In genomic region chr3:12194669-12195161, GRCh38 we compare ENCODE assay signal across 8 cellular contexts. TPM values are rescaled to one million over a fixed set of nuclear protein-coding genes. Genes with fewer than 3 reads are reported as not detected.
DNase-seq lines count a peak whose midpoint lies in the region; ATAC-seq and TF ChIP-seq lines count a peak whose summit lies in the region.

No MANE protein-coding gene starts in this region.

- H3K9me3 ChIP-seq in Karpas-422 (ENCODE audit: low read length), result no peaks in the 10 kb centered on the region

- no peak overlapping the region for H3K4me3 ChIP-seq in Karpas-422 (ENCODE audit: low read length)
- H3K4me3 ChIP-seq in brain microvascular endothelial cell (ENCODE audit: low read depth, low read length), result no peak overlapping the region

- peaks cover 8% of the 10 kb centered on the region for H3K4me1 ChIP-seq in Karpas-422 (ENCODE audit: low read length)

- H3K27ac ChIP-seq in Karpas-422 (ENCODE audit: low read length) (no peak overlapping the region), brain microvascular endothelial cell (peak overlapping the region; percentile 80)

- H2AFZ ChIP-seq in Karpas-422 (ENCODE audit: low read length), result no peak overlapping the region

- H3K9ac ChIP-seq in Karpas-422 (ENCODE audit: low read length), result no peak overlapping the region

- H4K20me1 ChIP-seq in Karpas-422 (ENCODE audit: insufficient read depth, low read depth, low read length), result no peaks in the 10 kb centered on the region

- no peaks in the 10 kb centered on the region for H3K79me2 ChIP-seq in Karpas-422 (ENCODE audit: low read length)

- H3K9me2 ChIP-seq in Karpas-422 (replicated peaks; ENCODE audit: insufficient read depth, low read length), result no peaks in the 10 kb centered on the region

- DNase-seq in DMS 273 (lab: John Stamatoyannopoulos, UW; ENCODE audit: unreplicated experiment), result peak; percentile 61
- no peak for DNase-seq in DMS 273 treated with DMSO at 0.1 percent for 48 hours (lab: John Stamatoyannopoulos, UW)
- peak; percentile 81 for DNase-seq in Karpas-422
- DNase-seq in brain microvascular endothelial cell, result no peak
- DNase-seq in stimulated activated CD4-positive, alpha-beta T cell treated with anti-CD3 and anti-CD28 coated beads, Interleukin-15, amount 100 ng/mL, for 24 hours, result peak; percentile 63
- DNase-seq in hippocampal formation (lab: John Stamatoyannopoulos, UW), result no peak
- no peak for DNase-seq in NCI-H1092 (lab: John Stamatoyannopoulos, UW)

- ATAC-seq in GM21717 (IDR thresholded peaks at IDR 0.05; ENCODE audit: unreplicated experiment), result peak; percentile 56

- H3K4me2 ChIP-seq in Karpas-422 (ENCODE audit: low read depth, low read length, poor library complexity, severe bottlenecking), result no peak overlapping the region

- H3K36me3 ChIP-seq in Karpas-422 (ENCODE audit: insufficient read depth, low read length) (no peaks in the 10 kb centered on the region), brain microvascular endothelial cell (replicated peaks) (no peaks in the 10 kb centered on the region)

- no peak for TF ChIP-seq CTCF in brain microvascular endothelial cell (IDR thresholded peaks at IDR 0.05; ENCODE audit: low read depth, low read length, missing control alignments)

- no peaks in the 10 kb centered on the region for H3K27me3 ChIP-seq in Karpas-422 (ENCODE audit: low read length)
- H3K27me3 ChIP-seq in brain microvascular endothelial cell (replicated peaks), result no peaks in the 10 kb centered on the region

- in situ Hi-C loops in brain microvascular endothelial cell (cut with HindIII; ENCODE audit: low pct_ligation_motif_present, low sequenced_read_pairs), result loop anchor here (25.0 kb wide), 1 partner anchor 268 kb away; no protein-coding TSS in a partner anchor

RNA-seq across cellular contexts. Expression of gene TIMP4, which starts 36.0 kb away (rescaled TPM):
- not detected in 2 replicates for total RNA-seq in Karpas-422 (2014; rRNA removed; shearing (Covaris generic); ENCODE audit: low replicate concordance)

Comparison
In these comparisons a context has a peak if more than half of its experiments do, and no peak if none do; other contexts are left out.
1. DNase-seq: peak in DMS 273 (single experiment), Karpas-422 (single experiment) and stimulated activated CD4-positive, alpha-beta T cell treated with anti-CD3 and anti-CD28 coated beads, Interleukin-15, amount 100 ng/mL, for 24 hours (single experiment); none in DMS 273 treated with DMSO at 0.1 percent for 48 hours (single experiment), brain microvascular endothelial cell (single experiment), hippocampal formation (0 of 2) and NCI-H1092 (single experiment).